In the genomic region with DNA sequence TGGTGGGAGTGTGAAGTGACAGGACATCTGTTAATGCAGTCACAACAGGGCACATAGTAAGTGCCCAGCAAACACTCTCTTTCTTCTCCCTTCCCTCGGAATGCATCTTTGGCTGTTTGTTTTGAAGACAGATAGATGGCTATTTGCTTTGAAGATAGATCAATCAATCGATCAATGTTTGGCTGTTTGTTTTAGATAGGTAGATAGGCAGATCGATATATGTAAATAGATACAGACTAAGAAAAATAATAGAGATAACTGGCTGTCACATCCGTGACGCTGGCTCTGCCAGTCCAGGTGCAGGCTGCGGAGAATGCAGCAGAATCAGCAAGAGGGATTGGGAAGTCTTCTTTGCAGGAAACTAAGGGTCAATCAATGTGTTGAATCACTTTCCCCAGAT, we compare ENCODE assay signal across 1 cellular context.
A peak's percentile ranks its signal among the peaks of the same experiment; 100 is the strongest.
TF ChIP-seq lines count a peak whose summit lies in the region.

No MANE protein-coding gene starts in this region.

TF ChIP-seq in liver, 16 proteins besides CTCF, POLR2A, EP300 and RAD21 (continued from another document):
- TF ChIP-seq, protein P1, sequence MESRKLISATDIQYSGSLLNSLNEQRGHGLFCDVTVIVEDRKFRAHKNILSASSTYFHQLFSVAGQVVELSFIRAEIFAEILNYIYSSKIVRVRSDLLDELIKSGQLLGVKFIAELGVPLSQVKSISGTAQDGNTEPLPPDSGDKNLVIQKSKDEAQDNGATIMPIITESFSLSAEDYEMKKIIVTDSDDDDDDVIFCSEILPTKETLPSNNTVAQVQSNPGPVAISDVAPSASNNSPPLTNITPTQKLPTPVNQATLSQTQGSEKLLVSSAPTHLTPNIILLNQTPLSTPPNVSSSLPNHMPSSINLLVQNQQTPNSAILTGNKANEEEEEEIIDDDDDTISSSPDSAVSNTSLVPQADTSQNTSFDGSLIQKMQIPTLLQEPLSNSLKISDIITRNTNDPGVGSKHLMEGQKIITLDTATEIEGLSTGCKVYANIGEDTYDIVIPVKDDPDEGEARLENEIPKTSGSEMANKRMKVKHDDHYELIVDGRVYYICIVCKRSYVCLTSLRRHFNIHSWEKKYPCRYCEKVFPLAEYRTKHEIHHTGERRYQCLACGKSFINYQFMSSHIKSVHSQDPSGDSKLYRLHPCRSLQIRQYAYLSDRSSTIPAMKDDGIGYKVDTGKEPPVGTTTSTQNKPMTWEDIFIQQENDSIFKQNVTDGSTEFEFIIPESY (IDR thresholded peaks at IDR 0.05), result no peak
- no peak for TF ChIP-seq GABPA (IDR thresholded peaks at IDR 0.05 in 1 of 2, conservative IDR thresholded peaks at IDR 0.05 in 1 of 2)
- TF ChIP-seq FOXA2 (IDR thresholded peaks at IDR 0.05), result peak; percentile 35
- TF ChIP-seq HNF4A (conservative IDR thresholded peaks at IDR 0.05), result peak; percentile 30 to 43
- TF ChIP-seq SP1 (IDR thresholded peaks at IDR 0.05), result peak; percentile 48
- peak; percentile 23 to 41 for TF ChIP-seq RXRA (IDR thresholded peaks at IDR 0.05)
- peak; percentile 8 for TF ChIP-seq YY1 (IDR thresholded peaks at IDR 0.05)
- TF ChIP-seq, protein P2, sequence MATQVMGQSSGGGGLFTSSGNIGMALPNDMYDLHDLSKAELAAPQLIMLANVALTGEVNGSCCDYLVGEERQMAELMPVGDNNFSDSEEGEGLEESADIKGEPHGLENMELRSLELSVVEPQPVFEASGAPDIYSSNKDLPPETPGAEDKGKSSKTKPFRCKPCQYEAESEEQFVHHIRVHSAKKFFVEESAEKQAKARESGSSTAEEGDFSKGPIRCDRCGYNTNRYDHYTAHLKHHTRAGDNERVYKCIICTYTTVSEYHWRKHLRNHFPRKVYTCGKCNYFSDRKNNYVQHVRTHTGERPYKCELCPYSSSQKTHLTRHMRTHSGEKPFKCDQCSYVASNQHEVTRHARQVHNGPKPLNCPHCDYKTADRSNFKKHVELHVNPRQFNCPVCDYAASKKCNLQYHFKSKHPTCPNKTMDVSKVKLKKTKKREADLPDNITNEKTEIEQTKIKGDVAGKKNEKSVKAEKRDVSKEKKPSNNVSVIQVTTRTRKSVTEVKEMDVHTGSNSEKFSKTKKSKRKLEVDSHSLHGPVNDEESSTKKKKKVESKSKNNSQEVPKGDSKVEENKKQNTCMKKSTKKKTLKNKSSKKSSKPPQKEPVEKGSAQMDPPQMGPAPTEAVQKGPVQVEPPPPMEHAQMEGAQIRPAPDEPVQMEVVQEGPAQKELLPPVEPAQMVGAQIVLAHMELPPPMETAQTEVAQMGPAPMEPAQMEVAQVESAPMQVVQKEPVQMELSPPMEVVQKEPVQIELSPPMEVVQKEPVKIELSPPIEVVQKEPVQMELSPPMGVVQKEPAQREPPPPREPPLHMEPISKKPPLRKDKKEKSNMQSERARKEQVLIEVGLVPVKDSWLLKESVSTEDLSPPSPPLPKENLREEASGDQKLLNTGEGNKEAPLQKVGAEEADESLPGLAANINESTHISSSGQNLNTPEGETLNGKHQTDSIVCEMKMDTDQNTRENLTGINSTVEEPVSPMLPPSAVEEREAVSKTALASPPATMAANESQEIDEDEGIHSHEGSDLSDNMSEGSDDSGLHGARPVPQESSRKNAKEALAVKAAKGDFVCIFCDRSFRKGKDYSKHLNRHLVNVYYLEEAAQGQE (IDR thresholded peaks at IDR 0.05), result no peak
- TF ChIP-seq NR2F2 (IDR thresholded peaks at IDR 0.05), result no peak
- TF ChIP-seq, protein P3, sequence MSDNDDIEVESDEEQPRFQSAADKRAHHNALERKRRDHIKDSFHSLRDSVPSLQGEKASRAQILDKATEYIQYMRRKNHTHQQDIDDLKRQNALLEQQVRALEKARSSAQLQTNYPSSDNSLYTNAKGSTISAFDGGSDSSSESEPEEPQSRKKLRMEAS (IDR thresholded peaks at IDR 0.05), result no peak
- TF ChIP-seq, protein P4, sequence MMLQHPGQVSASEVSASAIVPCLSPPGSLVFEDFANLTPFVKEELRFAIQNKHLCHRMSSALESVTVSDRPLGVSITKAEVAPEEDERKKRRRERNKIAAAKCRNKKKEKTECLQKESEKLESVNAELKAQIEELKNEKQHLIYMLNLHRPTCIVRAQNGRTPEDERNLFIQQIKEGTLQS (IDR thresholded peaks at IDR 0.05), result peak; percentile 22
